ENCODE assay signal across 30 cellular contexts in the genomic region with DNA sequence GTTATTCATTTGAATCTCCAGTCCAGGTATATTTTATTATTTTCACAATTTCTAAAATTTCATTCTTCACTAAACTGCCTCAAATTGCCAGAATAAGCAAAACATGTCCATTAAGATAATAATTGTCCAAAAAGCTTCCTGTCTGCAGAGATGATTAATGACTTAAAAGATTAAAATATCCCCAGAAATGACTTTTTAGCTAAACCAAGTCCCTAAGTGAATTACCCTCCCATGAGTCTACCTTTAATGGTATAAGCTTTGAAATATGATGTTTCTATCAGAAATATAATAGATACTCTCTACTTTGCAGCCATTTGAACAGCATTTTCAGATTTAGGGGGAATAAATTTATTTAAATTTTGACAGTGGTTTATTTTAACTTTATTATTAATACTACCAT.
"Had no signal": no experiment of that assay in that cellular context is flagged by ENCODE, and none has a peak within 500 bp of the region (broad histone marks: within the 10 kb centered on the region; RNA-seq: fewer than 3 reads in every experiment).

No MANE protein-coding gene starts in this region.

- H3K4me3 ChIP-seq: adrenal gland, ascending aorta, body of pancreas, breast epithelium, cardiac muscle cell had no signal

- DNase-seq: activated effector memory CD4-positive, alpha-beta T cell treated with anti-CD3 and anti-CD28 coated beads, Interleukin-2, amount 50 U/mL, for 16 hours; activated effector memory CD4-positive, alpha-beta T cell treated with Interleukin-2 at 50 U/mL for 16 hours; activated gamma-delta T cell; activated gamma-delta T cell treated with Interleukin-2 at 50 U/mL for 16 hours; activated naive CD4-positive, alpha-beta T cell; activated naive CD4-positive, alpha-beta T cell treated with anti-CD3 and anti-CD28 coated beads for 36 hours; activated naive CD4-positive, alpha-beta T cell treated with anti-CD3 and anti-CD28 coated beads, Interleukin-2, amount 10 ng/mL, durations not matched to agents 7 days and 5 days; activated naive CD4-positive, alpha-beta T cell treated with anti-CD3 and anti-CD28 coated beads, Interleukin-2, amount 50 U/mL, for 16 hours; activated naive CD4-positive, alpha-beta T cell treated with Interleukin-2 at 50 U/mL for 16 hours; activated naive CD8-positive, alpha-beta T cell treated with anti-CD3 and anti-CD28 coated beads for 36 hours; activated naive CD8-positive, alpha-beta T cell treated with anti-CD3 and anti-CD28 coated beads, Interleukin-2, amount 10 ng/mL, durations not matched to agents 7 days and 5 days; activated naive CD8-positive, alpha-beta T cell treated with anti-CD3 and anti-CD28 coated beads, Interleukin-2, amount 50 U/mL, for 24 hours; activated T-cell treated with anti-CD3 and anti-CD28 coated beads, Interleukin-2, amount 50 U/mL, for 4 hours; activated T-cell treated with anti-CD3 and anti-CD28 coated beads, Interleukin-2, amount 50 U/mL, for 48 hours; activated T-cell treated with anti-CD3 and anti-CD28 coated beads, Interleukin-2, amount 50 U/mL, for 72 hours; adrenal gland; amniotic stem cell; amygdala; anterior cingulate cortex; aorta; body of pancreas; brain microvascular endothelial cell; caudate nucleus; central memory CD4-positive, alpha-beta T cell; cerebellar nuclear complex had no signal

- H3K27ac ChIP-seq: adrenal gland, ascending aorta, body of pancreas, brain microvascular endothelial cell, breast epithelium, cardiac muscle cell had no signal

- H3K36me3 ChIP-seq: adrenal gland, ascending aorta, brain microvascular endothelial cell, breast epithelium, cardiac muscle cell had no signal

- H3K9me3 ChIP-seq: adrenal gland, ascending aorta, body of pancreas, breast epithelium had no signal

- H3K27me3 ChIP-seq: adrenal gland, ascending aorta, body of pancreas, brain microvascular endothelial cell, breast epithelium, cardiac muscle cell had no signal

- H3K4me1 ChIP-seq: adrenal gland, ascending aorta, body of pancreas, breast epithelium had no signal

- ATAC-seq: activated naive CD4-positive, alpha-beta T cell treated with anti-CD3 and anti-CD28 coated beads, Interleukin-2, amount 50 U/mL, for 72 hours; activated naive CD8-positive, alpha-beta T cell treated with anti-CD3 and anti-CD28 coated beads, Interleukin-2, amount 50 U/mL, for 24 hours; activated T-cell treated with anti-CD3 and anti-CD28 coated beads, Interleukin-2, amount 50 U/mL, for 4 hours; activated T-cell treated with anti-CD3 and anti-CD28 coated beads, Interleukin-2, amount 50 U/mL, for 72 hours; activated T-helper 17 cell treated with anti-CD3 and anti-CD28 coated beads, Interleukin-2, amount 50 U/mL, for 72 hours; body of pancreas had no signal
